ENCODE assay signal across 1 cellular context in genomic region chr3:182803006-182803405, GRCh38.
TF ChIP-seq lines count a peak whose summit lies in the region.

No MANE protein-coding gene starts in this region.

TF ChIP-seq in HepG2, 621 proteins besides CTCF, POLR2A, EP300 and RAD21:
- TF ChIP-seq SMC3 (IDR thresholded peaks at IDR 0.05; ENCODE audit: low read length) (no peak), PRMT3 (CRISPR knock-in tag; IDR thresholded peaks at IDR 0.05; ENCODE audit: borderline replicate concordance, low read depth) (no peak), BATF2 (CRISPR knock-in tag; IDR thresholded peaks at IDR 0.05) (no peak), ZNF282 (IDR thresholded peaks at IDR 0.05; ENCODE audit: partially characterized antibody) (no peak), ZNF224 (CRISPR knock-in tag; IDR thresholded peaks at IDR 0.05) (no peak), DNMT1 (CRISPR knock-in tag; IDR thresholded peaks at IDR 0.05) (no peak), PAWR (CRISPR knock-in tag; IDR thresholded peaks at IDR 0.05; ENCODE audit: borderline replicate concordance) (no peak), GFI1 (CRISPR knock-in tag; IDR thresholded peaks at IDR 0.05; ENCODE audit: borderline replicate concordance) (no peak), KDM5A (IDR thresholded peaks at IDR 0.05; ENCODE audit: borderline replicate concordance, low read length) (no peak), ONECUT2 (CRISPR knock-in tag; IDR thresholded peaks at IDR 0.05) (no peak), NFYC (CRISPR knock-in tag; IDR thresholded peaks at IDR 0.05) (no peak)
TF ChIP-seq in HepG2: peak in this region for 0.
